17 cellular contexts compared by ENCODE assay signal in the genomic region with DNA sequence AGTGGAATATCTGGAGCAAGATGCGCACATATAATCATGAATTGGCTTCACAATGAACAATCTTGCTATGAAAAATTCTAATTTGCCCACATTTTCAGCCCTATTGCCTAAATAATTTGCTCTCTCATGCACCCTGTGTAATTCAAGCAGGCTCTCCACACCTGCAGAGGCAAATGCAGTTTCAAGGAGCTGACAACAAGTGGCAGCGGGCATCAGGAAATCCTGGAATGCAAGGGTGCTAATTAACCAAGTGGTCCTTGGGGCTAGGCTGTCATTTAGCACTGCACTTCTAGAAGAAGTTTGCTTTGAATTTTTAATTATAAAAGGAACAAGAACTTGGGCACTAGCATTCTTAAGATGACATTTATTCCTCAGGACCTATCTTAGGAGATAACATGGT.
"Had no signal": no experiment of that assay in that cellular context is flagged by ENCODE, and none has a peak within 500 bp of the region (broad histone marks: within the 10 kb centered on the region; RNA-seq: fewer than 3 reads in every experiment).

No MANE protein-coding gene starts in this region.

- H3K27ac Mint-ChIP-seq: activated CD8-positive, alpha-beta T cell treated with anti-CD3 and anti-CD28 coated beads, Interleukin-2, amount 10 ng/mL, durations not matched to agents 7 days and 5 days; T-helper 1 cell treated with Interleukin-12 subunit alpha and Interleukin-12 subunit beta and Interleukin-4 antibody, amounts not matched to agents 30 μg/mL and 1 μg/mL, for 36 hours; type B pancreatic cell had no signal

- H3K9me3 Mint-ChIP-seq: immature natural killer cell; stimulated activated naive CD8-positive, alpha-beta T cell treated with anti-CD3 and anti-CD28 coated beads, Interleukin-15, amount 100 ng/mL, for 72 hours; T-helper 1 cell treated with Interleukin-12 subunit alpha and Interleukin-12 subunit beta and Interleukin-4 antibody, amounts not matched to agents 30 μg/mL and 1 μg/mL, for 36 hours; type B pancreatic cell had no signal

- DNase-seq: activated CD4-positive, alpha-beta T cell treated with anti-CD3 and anti-CD28 coated beads for 4 hours; activated CD8-positive, alpha-beta memory T cell treated with anti-CD3 and anti-CD28 coated beads, Interleukin-2, amount 50 U/mL, for 4 hours; activated CD8-positive, alpha-beta T cell treated with anti-CD3 and anti-CD28 coated beads, Interleukin-2, amount 10 ng/mL, durations not matched to agents 7 days and 5 days; activated naive CD4-positive, alpha-beta T cell treated with Interleukin-2 at 50 U/mL for 16 hours; anterior cingulate cortex; brain microvascular endothelial cell; cortex of kidney; effector CD8-positive, alpha-beta T cell; head of caudate nucleus; immature natural killer cell; right lobe of liver; stimulated activated CD4-positive, alpha-beta T cell treated with anti-CD3 and anti-CD28 coated beads, Interleukin-4, amount 100 ng/mL, for 4 hours; stimulated activated CD8-positive, alpha-beta memory T cell treated with anti-CD3 and anti-CD28 coated beads, Interleukin-4, amount 100 ng/mL, for 48 hours; stimulated activated naive CD8-positive, alpha-beta T cell treated with anti-CD3 and anti-CD28 coated beads, Interleukin-15, amount 100 ng/mL, for 72 hours had no signal

- ATAC-seq: activated CD8-positive, alpha-beta T cell treated with anti-CD3 and anti-CD28 coated beads, Interleukin-2, amount 10 ng/mL, durations not matched to agents 7 days and 5 days had no signal

- H3K27me3 ChIP-seq: brain microvascular endothelial cell, right lobe of liver had no signal

- H3K36me3 Mint-ChIP-seq: immature natural killer cell, type B pancreatic cell had no signal

- H3K4me3 Mint-ChIP-seq: activated CD8-positive, alpha-beta T cell treated with anti-CD3 and anti-CD28 coated beads, Interleukin-2, amount 10 ng/mL, durations not matched to agents 7 days and 5 days; stimulated activated naive CD8-positive, alpha-beta T cell treated with anti-CD3 and anti-CD28 coated beads, Interleukin-15, amount 100 ng/mL, for 72 hours; T-helper 1 cell treated with Interleukin-12 subunit alpha and Interleukin-12 subunit beta and Interleukin-4 antibody, amounts not matched to agents 30 μg/mL and 1 μg/mL, for 36 hours; type B pancreatic cell had no signal

- H3K27ac ChIP-seq: brain microvascular endothelial cell, epithelial cell of prostate, right lobe of liver had no signal

- H3K9me3 ChIP-seq: right lobe of liver had no signal

- H3K27me3 Mint-ChIP-seq: stimulated activated naive CD8-positive, alpha-beta T cell treated with anti-CD3 and anti-CD28 coated beads, Interleukin-15, amount 100 ng/mL, for 72 hours; type B pancreatic cell had no signal
